Comparison of ENCODE assay signal across 10 cellular contexts in genomic region chr1:68347415-68347814, GRCh38.
DNase-seq lines count a peak whose midpoint lies in the region; ATAC-seq and TF ChIP-seq lines count a peak whose summit lies in the region.
"Had no signal": no experiment of that assay in that cellular context is flagged by ENCODE, and none has a peak within 500 bp of the region (broad histone marks: within the 10 kb centered on the region; RNA-seq: fewer than 3 reads in every experiment).

No MANE protein-coding gene starts in this region.

- in situ Hi-C loops in GM13976 (cut with MboI; ENCODE audit: low sequenced_read_pairs, unreplicated experiment), result loop anchor here (10.0 kb wide), 1 partner anchor 223 kb away; no protein-coding TSS in a partner anchor

- no peak for TF ChIP-seq CTCF in GM13976 (IDR thresholded peaks at IDR 0.05; ENCODE audit: borderline replicate concordance, control extremely low read depth, extremely low read depth, insufficient read depth, missing control alignments)

- H3K27me3 ChIP-seq in CD8-positive, alpha-beta memory T cell (ENCODE audit: insufficient read depth, low read length, poor library complexity, severe bottlenecking), result no peaks in the 10 kb centered on the region

- intact Hi-C loops in cardiac septum (cut with DNase I), result no loop called here

- no peaks in the 10 kb centered on the region for H3K9me3 ChIP-seq in CD8-positive, alpha-beta memory T cell (ENCODE audit: low read length)
- H3K9me3 ChIP-seq: thoracic aorta had no signal

- DNase-seq in GM13976 (ENCODE audit: low spot score) (peak; percentile 35), cardiac septum (ENCODE audit: low spot score) (peak; percentile 81), NCI-H146 treated with DMSO at 0.1 percent for 48 hours (lab: John Stamatoyannopoulos, UW; ENCODE audit: unreplicated experiment) (no peak), activated T-cell treated with anti-CD3 and anti-CD28 coated beads for 4 hours (no peak)
- no peak for DNase-seq in CD8-positive, alpha-beta memory T cell
- DNase-seq in stimulated activated naive CD8-positive, alpha-beta T cell treated with anti-CD3 and anti-CD28 coated beads, Interleukin-15, Interleukin-2, amounts not matched to agents 100 U/mL and 50 U/mL, for 24 hours, result no peak
- DNase-seq: IMR-90 had no signal

- POLR2A ChIA-PET in CD8-positive, alpha-beta memory T cell (lab: Charles Lee), result no interaction called here

- H3K27ac Mint-ChIP-seq in CD8-positive, alpha-beta memory T cell, result no peak overlapping the region

- no peak overlapping the region for H3K27ac ChIP-seq in CD8-positive, alpha-beta memory T cell (ENCODE audit: low read depth, low read length)
- H3K27ac ChIP-seq: thoracic aorta had no signal

- no peaks in the 10 kb centered on the region for H3K4me1 Mint-ChIP-seq in CD8-positive, alpha-beta memory T cell

- no peak overlapping the region for H3K4me3 ChIP-seq in CD8-positive, alpha-beta memory T cell (ENCODE audit: low read length)
- H3K4me3 ChIP-seq: thoracic aorta had no signal

- no peaks in the 10 kb centered on the region for H3K36me3 Mint-ChIP-seq in CD8-positive, alpha-beta memory T cell

- no peaks in the 10 kb centered on the region for H3K4me1 ChIP-seq in CD8-positive, alpha-beta memory T cell (ENCODE audit: insufficient read depth, low read length)

- no peak overlapping the region for H3K4me3 Mint-ChIP-seq in CD8-positive, alpha-beta memory T cell

- peaks cover 0 to 2% of the 10 kb centered on the region in 2 donors for H3K27me3 Mint-ChIP-seq in CD8-positive, alpha-beta memory T cell

- CTCF ChIA-PET in CD8-positive, alpha-beta memory T cell (lab: Charles Lee), result no interaction called here

- ATAC-seq in GM21447 (IDR thresholded peaks at IDR 0.05; ENCODE audit: unreplicated experiment), result peak; percentile 98
- peak; percentile 96 for ATAC-seq in HG03432 (IDR thresholded peaks at IDR 0.05; ENCODE audit: unreplicated experiment)
- ATAC-seq in stimulated activated naive CD8-positive, alpha-beta T cell treated with anti-CD3 and anti-CD28 coated beads, Interleukin-15, Interleukin-2, amounts not matched to agents 100 U/mL and 50 U/mL, for 24 hours, result no peak

- peaks cover 0 to 8% (median 5%) of the 10 kb centered on the region in 5 donors for H3K9me3 Mint-ChIP-seq in CD8-positive, alpha-beta memory T cell

- no peaks in the 10 kb centered on the region for H3K36me3 ChIP-seq in CD8-positive, alpha-beta memory T cell (ENCODE audit: insufficient read depth, low read length)
- H3K36me3 ChIP-seq: thoracic aorta had no signal

Comparison
In these comparisons a context has a peak if more than half of its experiments do, and no peak if none do; other contexts are left out.
1. DNase-seq: peak in GM13976 (single experiment) and cardiac septum (single experiment); none in NCI-H146 treated with DMSO at 0.1 percent for 48 hours (single experiment), CD8-positive, alpha-beta memory T cell (0 of 5), stimulated activated naive CD8-positive, alpha-beta T cell treated with anti-CD3 and anti-CD28 coated beads, Interleukin-15, Interleukin-2, amounts not matched to agents 100 U/mL and 50 U/mL, for 24 hours (single experiment) and activated T-cell treated with anti-CD3 and anti-CD28 coated beads for 4 hours (single experiment).